ENCODE assay signal across 9 cellular contexts in the genomic region with DNA sequence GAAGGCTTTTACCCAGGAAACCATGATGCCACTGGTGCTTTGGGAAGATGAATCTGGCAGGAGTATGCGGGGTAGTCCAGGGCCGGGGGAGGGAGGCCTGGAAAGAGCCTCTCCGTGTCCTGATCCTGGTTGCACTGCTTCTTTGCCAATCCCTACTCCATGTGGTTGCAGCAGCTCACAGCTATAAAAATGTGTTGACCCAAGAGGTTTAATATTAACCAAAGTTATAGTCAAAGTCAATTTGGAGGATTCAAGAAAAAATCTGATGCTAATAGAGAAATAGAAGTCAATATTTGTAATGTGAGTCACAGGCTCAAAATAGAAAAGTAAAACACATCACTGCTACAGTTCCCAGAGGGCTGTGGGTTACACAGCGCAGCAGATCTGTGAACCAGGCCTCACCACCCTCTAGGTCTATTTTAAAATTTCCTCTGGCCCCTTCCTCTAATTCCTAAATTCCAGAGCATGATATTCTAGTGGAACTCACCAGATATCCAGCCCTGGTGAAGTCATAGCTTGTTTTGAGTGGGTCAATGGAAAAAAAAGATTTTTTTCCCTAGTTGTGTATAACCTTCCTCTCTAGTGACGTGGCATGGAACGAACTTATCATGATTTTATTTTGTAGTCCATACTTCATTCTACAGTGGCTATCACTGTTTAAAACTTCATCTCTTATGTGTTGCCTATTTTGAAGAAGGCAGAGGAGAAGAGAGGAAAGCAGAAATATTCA.
A peak's percentile ranks its signal among the peaks of the same experiment; 100 is the strongest.
DNase-seq lines count a peak whose midpoint lies in the region; ATAC-seq and TF ChIP-seq lines count a peak whose summit lies in the region.
"Had no signal": no experiment of that assay in that cellular context is flagged by ENCODE, and none has a peak within 500 bp of the region (broad histone marks: within the 10 kb centered on the region; RNA-seq: fewer than 3 reads in every experiment).

No MANE protein-coding gene starts in this region.

- intact Hi-C loops in posterior vena cava (cut with DNase I): no loop called here

- H3K4me3 ChIP-seq in fibroblast of the aortic adventitia (ENCODE audit: low read depth, low read length) (no peak overlapping the region), osteoblast (ENCODE audit: insufficient read depth, low read length) (no peak overlapping the region)

- peak overlapping the region; percentile 56 for H2AFZ ChIP-seq in osteoblast (ENCODE audit: low read length)

- TF ChIP-seq CTCF in AG09319 (IDR thresholded peaks at IDR 0.05; ENCODE audit: low read depth, low read length) (no peak), fibroblast of the aortic adventitia (IDR thresholded peaks at IDR 0.05; ENCODE audit: insufficient read depth, low read length) (no peak), osteoblast (IDR thresholded peaks at IDR 0.05; ENCODE audit: extremely low read depth, low read depth, low read length) (no peak)

- H3K4me1 ChIP-seq in osteoblast (ENCODE audit: insufficient read depth, low read length): peaks cover 27% of the 10 kb centered on the region

- H4K20me1 ChIP-seq in osteoblast (ENCODE audit: insufficient read depth, low read length): no peaks in the 10 kb centered on the region

- DNase-seq in AG09319 (ENCODE audit: extremely low read depth, low read depth): peak; percentile 4
- DNase-seq in M059J (ENCODE audit: low read depth): peak; percentile 61
- DNase-seq in fibroblast of the aortic adventitia (ENCODE audit: low read depth): peak; percentile 64
- DNase-seq in osteoblast (ENCODE audit: insufficient read length, low spot score, missing footprints): no peak
- DNase-seq in NCI-H2107 (lab: John Stamatoyannopoulos, UW): no peak
- DNase-seq in posterior vena cava (ENCODE audit: low spot score): no peak
- no peak for DNase-seq in NCI-H146 treated with DMSO at 0.1 percent for 48 hours (lab: John Stamatoyannopoulos, UW; ENCODE audit: unreplicated experiment)
- DNase-seq: substantia nigra had no signal

- H3K9me3 ChIP-seq in osteoblast (ENCODE audit: low read depth, low read length): no peaks in the 10 kb centered on the region

- peak overlapping the region; percentile 77 for H3K27ac ChIP-seq in osteoblast (ENCODE audit: low read depth, low read length)

- peak overlapping the region; percentile 15 for H3K4me2 ChIP-seq in osteoblast (ENCODE audit: insufficient read depth, low read length)

- no peak for ATAC-seq in HG02884 (IDR thresholded peaks at IDR 0.05; ENCODE audit: unreplicated experiment)

- H3K36me3 ChIP-seq in osteoblast (ENCODE audit: insufficient read depth, low read length): no peaks in the 10 kb centered on the region

- no peaks in the 10 kb centered on the region for H3K79me2 ChIP-seq in osteoblast (ENCODE audit: insufficient read depth, low read length)

- H3K27me3 ChIP-seq in osteoblast (ENCODE audit: insufficient read depth, low read length): peaks cover 3% of the 10 kb centered on the region

Comparison
In these comparisons a context has a peak if more than half of its experiments do, and no peak if none do; other contexts are left out.
1. DNase-seq: peak in AG09319 (single experiment), M059J (single experiment) and fibroblast of the aortic adventitia (single experiment); none in osteoblast (single experiment), NCI-H2107 (single experiment), posterior vena cava (single experiment) and NCI-H146 treated with DMSO at 0.1 percent for 48 hours (single experiment).